In genomic region chr2:206415618-206416243, GRCh38 we compare ENCODE assay signal across 28 cellular contexts. TPM values are rescaled to one million over a fixed set of nuclear protein-coding genes. Genes with fewer than 3 reads are reported as not detected.
"Had no signal": no experiment of that assay in that cellular context is flagged by ENCODE, and none has a peak within 500 bp of the region (broad histone marks: within the 10 kb centered on the region; RNA-seq: fewer than 3 reads in every experiment).

No MANE protein-coding gene starts in this region.

- H3K9me3 Mint-ChIP-seq: stimulated activated naive CD8-positive, alpha-beta T cell treated with anti-CD3 and anti-CD28 coated beads, Interleukin-15, Interleukin-2, amounts not matched to agents 100 ng/mL and 50 ng/mL, for 24 hours had no signal

- DNase-seq: activated CD4-positive, alpha-beta memory T cell treated with anti-CD3 and anti-CD28 coated beads, Interleukin-2, amount 10 ng/mL, durations not matched to agents 7 days and 5 days; activated CD4-positive, alpha-beta T cell treated with anti-CD3 and anti-CD28 coated beads, Interleukin-2, amount 10 ng/mL, durations not matched to agents 7 days and 5 days; activated CD4-positive, CD25-positive, alpha-beta regulatory T cell treated with anti-CD3 and anti-CD28 coated beads, Interleukin-2, amount 50 U/mL, for 72 hours; activated CD8-positive, alpha-beta memory T cell treated with anti-CD3 and anti-CD28 coated beads, Interleukin-2, amount 50 U/mL, for 48 hours; activated gamma-delta T cell treated with Interleukin-2 at 50 U/mL for 16 hours; activated naive CD4-positive, alpha-beta T cell treated with anti-CD3 and anti-CD28 coated beads, Interleukin-2, amount 50 U/mL, for 16 hours; activated T-cell treated with anti-CD3 and anti-CD28 coated beads, Interleukin-2, amount 50 U/mL, for 24 hours; amniotic stem cell; caudate nucleus; foreskin fibroblast; head of caudate nucleus; hippocampal formation; left colon; mammary epithelial cell; naive B cell; nephron progenitor cell; ovary; stimulated activated CD4-positive, alpha-beta T cell treated with anti-CD3 and anti-CD28 coated beads, Interleukin-12 subunit alpha, Interleukin-12 subunit beta, amount 100 ng/mL, for 4 hours; stimulated activated CD4-positive, alpha-beta T cell treated with anti-CD3 and anti-CD28 coated beads, Interleukin-4, amount 100 ng/mL, for 24 hours; trophoblast cell; WERI-Rb-1 had no signal

- H3K27ac Mint-ChIP-seq: activated CD4-positive, alpha-beta memory T cell treated with anti-CD3 and anti-CD28 coated beads, Interleukin-2, amount 10 ng/mL, durations not matched to agents 7 days and 5 days; activated CD4-positive, alpha-beta T cell treated with anti-CD3 and anti-CD28 coated beads, Interleukin-2, amount 10 ng/mL, durations not matched to agents 7 days and 5 days; activated T-cell treated with anti-CD3 and anti-CD28 coated beads, Interleukin-2, amount 50 U/mL, for 24 hours; mesothelial cell of epicardium; naive B cell; nephron progenitor cell; progenitor cell of endocrine pancreas; stimulated activated effector memory CD8-positive, alpha-beta T cell treated with anti-CD3 and anti-CD28 coated beads, Interleukin-12 subunit alpha, Interleukin-12 subunit beta, amount 100 ng/mL, for 72 hours; stimulated activated naive CD8-positive, alpha-beta T cell treated with anti-CD3 and anti-CD28 coated beads, Interleukin-15, Interleukin-2, amounts not matched to agents 100 ng/mL and 50 ng/mL, for 24 hours had no signal

- H3K4me3 Mint-ChIP-seq: activated CD4-positive, alpha-beta memory T cell treated with anti-CD3 and anti-CD28 coated beads, Interleukin-2, amount 10 ng/mL, durations not matched to agents 7 days and 5 days; activated CD4-positive, alpha-beta T cell treated with anti-CD3 and anti-CD28 coated beads, Interleukin-2, amount 10 ng/mL, durations not matched to agents 7 days and 5 days; activated T-cell treated with anti-CD3 and anti-CD28 coated beads, Interleukin-2, amount 50 U/mL, for 24 hours; mesothelial cell of epicardium; nephron progenitor cell; stimulated activated effector memory CD8-positive, alpha-beta T cell treated with anti-CD3 and anti-CD28 coated beads, Interleukin-12 subunit alpha, Interleukin-12 subunit beta, amount 100 ng/mL, for 72 hours; stimulated activated naive CD8-positive, alpha-beta T cell treated with anti-CD3 and anti-CD28 coated beads, Interleukin-15, Interleukin-2, amounts not matched to agents 100 ng/mL and 50 ng/mL, for 24 hours had no signal

- ATAC-seq: esophagus mucosa; left colon; sciatic nerve; stimulated activated effector memory CD8-positive, alpha-beta T cell treated with anti-CD3 and anti-CD28 coated beads, Interleukin-12 subunit alpha, Interleukin-12 subunit beta, amount 100 ng/mL, for 72 hours had no signal

- H3K36me3 Mint-ChIP-seq: mesothelial cell of epicardium; stimulated activated effector memory CD8-positive, alpha-beta T cell treated with anti-CD3 and anti-CD28 coated beads, Interleukin-12 subunit alpha, Interleukin-12 subunit beta, amount 100 ng/mL, for 72 hours had no signal

- H3K4me1 Mint-ChIP-seq: activated CD4-positive, alpha-beta memory T cell treated with anti-CD3 and anti-CD28 coated beads, Interleukin-2, amount 10 ng/mL, durations not matched to agents 7 days and 5 days; activated CD4-positive, alpha-beta T cell treated with anti-CD3 and anti-CD28 coated beads, Interleukin-2, amount 10 ng/mL, durations not matched to agents 7 days and 5 days; mesothelial cell of epicardium; nephron progenitor cell; stimulated activated effector memory CD8-positive, alpha-beta T cell treated with anti-CD3 and anti-CD28 coated beads, Interleukin-12 subunit alpha, Interleukin-12 subunit beta, amount 100 ng/mL, for 72 hours had no signal

RNA-seq across cellular contexts. Expression of gene ADAM23, which starts 27.6 kb away (rescaled TPM):
- total RNA-seq: renal cortical epithelial cell had no signal
